Comparison of ENCODE assay signal across 16 cellular contexts in genomic region chr12:14601692-14602091, GRCh38. TPM values are rescaled to one million over a fixed set of nuclear protein-coding genes. Genes with fewer than 3 reads are reported as not detected.
DNase-seq lines count a peak whose midpoint lies in the region; ATAC-seq lines count a peak whose summit lies in the region.
"Had no signal": no experiment of that assay in that cellular context is flagged by ENCODE, and none has a peak within 500 bp of the region (broad histone marks: within the 10 kb centered on the region; RNA-seq: fewer than 3 reads in every experiment).

No MANE protein-coding gene starts in this region.

- no peak overlapping the region for H3K4me3 Mint-ChIP-seq in activated T-cell treated with anti-CD3 and anti-CD28 coated beads, Interleukin-2, amount 50 U/mL, for 4 hours
- no peak overlapping the region for H3K4me3 Mint-ChIP-seq in activated naive CD8-positive, alpha-beta T cell treated with anti-CD3 and anti-CD28 coated beads, Interleukin-2, amount 50 U/mL, for 24 hours
- H3K4me3 Mint-ChIP-seq: B cell; CD4-positive, alpha-beta T cell; HFFc6 had no signal

- intact Hi-C loops in left colon (cut with DNase I, micrococcal nuclease), result no loop called here

- H3K27ac Mint-ChIP-seq in activated naive CD8-positive, alpha-beta T cell treated with anti-CD3 and anti-CD28 coated beads, Interleukin-2, amount 50 U/mL, for 24 hours, result no peak overlapping the region
- H3K27ac Mint-ChIP-seq: B cell; CD4-positive, alpha-beta T cell; HFFc6 had no signal

- ATAC-seq in left colon, result peak; percentile 79
- ATAC-seq in activated T-cell treated with anti-CD3 and anti-CD28 coated beads, Interleukin-2, amount 50 U/mL, for 4 hours, result no peak
- ATAC-seq in activated naive CD8-positive, alpha-beta T cell treated with anti-CD3 and anti-CD28 coated beads, Interleukin-2, amount 50 U/mL, for 24 hours, result no peak

- H3K9me3 Mint-ChIP-seq in activated T-cell treated with anti-CD3 and anti-CD28 coated beads, Interleukin-2, amount 50 U/mL, for 4 hours, result peaks cover 29% of the 10 kb centered on the region
- peaks cover 50% of the 10 kb centered on the region for H3K9me3 Mint-ChIP-seq in activated naive CD8-positive, alpha-beta T cell treated with anti-CD3 and anti-CD28 coated beads, Interleukin-2, amount 50 U/mL, for 24 hours

- H3K36me3 Mint-ChIP-seq in activated T-cell treated with anti-CD3 and anti-CD28 coated beads, Interleukin-2, amount 50 U/mL, for 4 hours (ENCODE audit: insufficient read depth), result no peaks in the 10 kb centered on the region
- peaks cover 8% of the 10 kb centered on the region for H3K36me3 Mint-ChIP-seq in activated naive CD8-positive, alpha-beta T cell treated with anti-CD3 and anti-CD28 coated beads, Interleukin-2, amount 50 U/mL, for 24 hours (ENCODE audit: low read depth)

- H3K4me1 Mint-ChIP-seq in activated T-cell treated with anti-CD3 and anti-CD28 coated beads, Interleukin-2, amount 50 U/mL, for 4 hours (ENCODE audit: low read depth), result no peaks in the 10 kb centered on the region
- no peaks in the 10 kb centered on the region for H3K4me1 Mint-ChIP-seq in activated naive CD8-positive, alpha-beta T cell treated with anti-CD3 and anti-CD28 coated beads, Interleukin-2, amount 50 U/mL, for 24 hours

- DNase-seq in DMS153 (lab: John Stamatoyannopoulos, UW) (peak; percentile 82), NCI-H1092 treated with DMSO at 0.1 percent for 48 hours (lab: John Stamatoyannopoulos, UW) (peak; percentile 71), NCI-H345 treated with DMSO at 0.1 percent for 48 hours (lab: John Stamatoyannopoulos, UW; ENCODE audit: unreplicated experiment) (peak; percentile 75), left colon (no peak), NCI-H69 (lab: John Stamatoyannopoulos, UW) (no peak)
- DNase-seq in activated T-cell treated with anti-CD3 and anti-CD28 coated beads, Interleukin-2, amount 50 U/mL, for 4 hours, result no peak
- DNase-seq in activated naive CD8-positive, alpha-beta T cell treated with anti-CD3 and anti-CD28 coated beads, Interleukin-2, amount 50 U/mL, for 24 hours, result no peak
- DNase-seq: CD4-positive, alpha-beta T cell; DMS 273 treated with DMSO at 0.1 percent for 48 hours; HFFc6; KBM-7; NCI-H1048; PC-9; T-helper 1 cell had no signal

- H3K27me3 Mint-ChIP-seq in activated T-cell treated with anti-CD3 and anti-CD28 coated beads, Interleukin-2, amount 50 U/mL, for 4 hours (ENCODE audit: low read depth), result peaks cover 11% of the 10 kb centered on the region
- peaks cover 15% of the 10 kb centered on the region for H3K27me3 Mint-ChIP-seq in activated naive CD8-positive, alpha-beta T cell treated with anti-CD3 and anti-CD28 coated beads, Interleukin-2, amount 50 U/mL, for 24 hours
- H3K27me3 Mint-ChIP-seq: B cell had no signal

RNA-seq across cellular contexts. Expression of gene PLBD1, which starts 34.0 kb away (rescaled TPM):
- 10 to 100 TPM; 58.0 to 65.5 TPM for total RNA-seq in left colon
- under 1 TPM in 2 of 3 donors, not detected in 1; 0.13 to 0.43 TPM for total RNA-seq in activated T-cell treated with anti-CD3 and anti-CD28 coated beads, Interleukin-2, amount 50 U/mL, for 4 hours
- total RNA-seq: H4, HFFc6 had no signal

Comparison
In these comparisons a context has a peak if more than half of its experiments do, and no peak if none do; other contexts are left out.
1. DNase-seq: peak in DMS153 (single experiment), NCI-H1092 treated with DMSO at 0.1 percent for 48 hours (single experiment) and NCI-H345 treated with DMSO at 0.1 percent for 48 hours (single experiment); none in left colon (0 of 2), NCI-H69 (single experiment), activated T-cell treated with anti-CD3 and anti-CD28 coated beads, Interleukin-2, amount 50 U/mL, for 4 hours (single experiment) and activated naive CD8-positive, alpha-beta T cell treated with anti-CD3 and anti-CD28 coated beads, Interleukin-2, amount 50 U/mL, for 24 hours (single experiment).
2. RNA of gene PLBD1, which starts 34.0 kb away (total RNA-seq): 58.0 to 65.5 TPM in left colon; 0.13 to 0.43 TPM in activated T-cell treated with anti-CD3 and anti-CD28 coated beads, Interleukin-2, amount 50 U/mL, for 4 hours; every median in the first group is over 10 times any median in the second.